Comparison of ENCODE assay signal across 8 cellular contexts in the genomic region with DNA sequence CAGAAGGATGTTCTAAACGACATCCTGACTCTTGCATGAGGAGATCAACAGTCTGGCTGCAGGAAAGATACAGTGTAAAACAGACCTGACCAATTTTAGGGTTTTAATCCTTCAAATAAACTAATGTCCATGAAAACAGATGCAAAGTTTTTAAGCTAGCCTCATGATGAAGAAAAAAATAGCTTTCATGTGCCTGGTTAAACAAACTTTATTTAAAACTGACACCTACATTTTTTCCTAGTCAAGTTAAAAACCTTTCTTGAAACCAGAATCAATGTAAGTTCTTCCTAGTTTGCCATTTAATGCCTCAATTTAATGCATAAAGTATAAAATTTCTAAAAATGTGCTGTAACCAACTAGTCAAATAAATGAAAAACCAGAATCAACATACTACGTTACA. TPM values are rescaled to one million over a fixed set of nuclear protein-coding genes. Genes with fewer than 3 reads are reported as not detected.
DNase-seq lines count a peak whose midpoint lies in the region; ATAC-seq and TF ChIP-seq lines count a peak whose summit lies in the region.

No MANE protein-coding gene starts in this region.

- intact Hi-C loops in mammary epithelial cell (cut with micrococcal nuclease) (no loop called here), prostate gland (cut with DNase I) (no loop called here)

- H3K4me1 Mint-ChIP-seq in naive B cell = peaks cover 45 to 58% (median 55%) of the 10 kb centered on the region in 3 donors

- DNase-seq in AG09309 (ENCODE audit: low read depth) (no peak), mammary epithelial cell (no peak), naive B cell (no peak), prostate gland (ENCODE audit: low spot score) (no peak), DMS 273 (lab: John Stamatoyannopoulos, UW; ENCODE audit: unreplicated experiment) (no peak)

- H3K9me3 Mint-ChIP-seq in naive B cell = no peaks in the 10 kb centered on the region

- H3K9ac ChIP-seq in HUES64 (ENCODE audit: low read depth, low read length) = 0 out of 2 replicates have a peak overlapping the region, but pooled peaks have one; percentile 1
- H3K9ac ChIP-seq in mammary epithelial cell (ENCODE audit: insufficient read depth, low read length) = peak overlapping the region; percentile 9

- CTCF ChIA-PET in mammary epithelial cell (lab: Charles Lee; ENCODE audit: low non-redundant PET) = no interaction called here

- H3K27ac Mint-ChIP-seq in naive B cell = peak overlapping the region in 5 of 6 donors; percentile 42 to 99 (median 95)

- H4K20me1 ChIP-seq in mammary epithelial cell (ENCODE audit: insufficient read depth, low read length) = peaks cover 3% of the 10 kb centered on the region

- no peak overlapping the region for H3K27ac ChIP-seq in HUES64 (ENCODE audit: low read depth, low read length)
- H3K27ac ChIP-seq in mammary epithelial cell (ENCODE audit: insufficient read depth, low read depth, low read length) = peak overlapping the region; percentile 6
- H3K27ac ChIP-seq in prostate gland = peak overlapping the region in 1 of 2 donors; percentile 97

- in situ Hi-C loops in mammary epithelial cell (cut with MboI; ENCODE audit: low sequenced_read_pairs in 2 of 2) = no loop called here

- H3K27me3 ChIP-seq in HUES64 (ENCODE audit: insufficient read depth, low read length) (no peaks in the 10 kb centered on the region), mammary epithelial cell (ENCODE audit: insufficient read depth, low read length) (no peaks in the 10 kb centered on the region), prostate gland (replicated peaks; ENCODE audit: insufficient read depth) (no peaks in the 10 kb centered on the region)

- peak overlapping the region in 4 of 8 donors; percentile 49 to 96 (median 84) for H3K4me3 Mint-ChIP-seq in naive B cell

- no peaks in the 10 kb centered on the region for H3K27me3 Mint-ChIP-seq in naive B cell

- ATAC-seq in naive B cell (ENCODE audit: low read depth in 2 of 2) = no peak
- no peak for ATAC-seq in GM21723 (IDR thresholded peaks at IDR 0.05; ENCODE audit: unreplicated experiment)
- ATAC-seq in GM19395 (IDR thresholded peaks at IDR 0.05; ENCODE audit: unreplicated experiment) = no peak

- no peaks in the 10 kb centered on the region for H3K9me3 ChIP-seq in HUES64 (ENCODE audit: insufficient read depth, low read depth, low read length)
- no peaks in the 10 kb centered on the region for H3K9me3 ChIP-seq in mammary epithelial cell (replicated peaks; ENCODE audit: insufficient read depth, low read length)
- no peaks in the 10 kb centered on the region for H3K9me3 ChIP-seq in prostate gland

- 76% methylated on average over 2 of the region's 2 CpGs for WGBS in HUES64
- 5% methylated on average over 2 of the region's 2 CpGs for WGBS in mammary epithelial cell (ENCODE audit: low coverage, missing lambda C conversion rate)
- WGBS in prostate gland = 7% methylated on average over 2 of the region's 2 CpGs

- no TSS peak for BruUV-seq in mammary epithelial cell (replicated peaks; lab: Mats Ljungman, UMichigan)

- no peak overlapping the region for H2AFZ ChIP-seq in mammary epithelial cell (ENCODE audit: low read depth, low read length)

- peak overlapping the region; percentile 80 for H3K4me2 ChIP-seq in mammary epithelial cell (ENCODE audit: insufficient read depth, low read depth, low read length)

- no peaks in the 10 kb centered on the region for H3K36me3 Mint-ChIP-seq in naive B cell

- H3K4me1 ChIP-seq in HUES64 (ENCODE audit: insufficient read depth, low read length) (peaks cover 35% of the 10 kb centered on the region), mammary epithelial cell (ENCODE audit: insufficient read depth, low read length) (peaks cover 47% of the 10 kb centered on the region), prostate gland (replicated peaks) (peaks cover 8% of the 10 kb centered on the region)

- TF ChIP-seq CTCF in AG09309 (IDR thresholded peaks at IDR 0.05; ENCODE audit: control insufficient read depth, insufficient read depth, low read depth, low read length, missing control alignments) = no peak
- no peak for TF ChIP-seq CTCF in mammary epithelial cell (conservative IDR thresholded peaks at IDR 0.05 in 1 of 2, IDR thresholded peaks at IDR 0.05 in 1 of 2; ENCODE audit: extremely low read depth in 1 of 2, insufficient read depth in 1 of 2, low read depth in 1 of 2, low read length in 2 of 2)
- no peak for TF ChIP-seq CTCF in prostate gland (IDR thresholded peaks at IDR 0.05)

- dilution Hi-C loops in mammary epithelial cell (cut with HindIII; ENCODE audit: low sequenced_read_pairs) = no loop called here

- H3K4me3 ChIP-seq in AG09309 (ENCODE audit: control insufficient read depth, low read depth, low read length) (peak overlapping the region; percentile 92), HUES64 (ENCODE audit: low read length) (peak overlapping the region; percentile 81), mammary epithelial cell (replicated peaks in 1 of 3; ENCODE audit: insufficient read depth in 1 of 3, low read depth in 2 of 3, low read length in 3 of 3) (peak overlapping the region in 2 of 3 experiments; percentile 62 to 71), prostate gland (peak overlapping the region in 1 of 2 donors; percentile 87)

- TF ChIP-seq POLR2A in prostate gland (IDR thresholded peaks at IDR 0.05) = no peak

- peaks cover 75% of the 10 kb centered on the region for H3K79me2 ChIP-seq in mammary epithelial cell (ENCODE audit: insufficient read depth, low read length)

- H3K36me3 ChIP-seq in HUES64 (ENCODE audit: insufficient read depth, low read length) (peaks cover 61% of the 10 kb centered on the region), mammary epithelial cell (ENCODE audit: insufficient read depth, low read length) (peaks cover 3% of the 10 kb centered on the region), prostate gland (no peaks in the 10 kb centered on the region)

RNA-seq across cellular contexts. Expression of gene WDR26, which starts 2.9 kb away (rescaled TPM):
- polyA plus RNA-seq in HUES64 (2013, experiment 1 of 2) = 40.9 TPM
- polyA plus RNA-seq in HUES64 (2013, experiment 2 of 2) = 37.8 TPM
- total RNA-seq in mammary epithelial cell = 10 to 100 TPM; 56.5 to 74.5 TPM
- polyA plus RNA-seq in mammary epithelial cell = 24.1 TPM
- polyA minus RNA-seq in mammary epithelial cell = 93.5 TPM
- polyA plus RNA-seq in naive B cell (ENCODE audit: low read depth in 6 of 6) = 1 to 10 TPM; 2.0 to 5.8 (median 4.9) TPM
- total RNA-seq in prostate gland = 10 to 100 TPM; 50.7 to 72.9 TPM
